ENCODE assay signal across 9 cellular contexts in genomic region chr17:66301418-66301863, GRCh38. TPM values are rescaled to one million over a fixed set of nuclear protein-coding genes. Genes with fewer than 3 reads are reported as not detected.
DNase-seq lines count a peak whose midpoint lies in the region; ATAC-seq, FAIRE-seq and TF ChIP-seq lines count a peak whose summit lies in the region.
"Had no signal": no experiment of that assay in that cellular context is flagged by ENCODE, and none has a peak within 500 bp of the region (broad histone marks: within the 10 kb centered on the region; RNA-seq: fewer than 3 reads in every experiment).

No MANE protein-coding gene starts in this region.

- H3K9me3 ChIP-seq in astrocyte (ENCODE audit: insufficient read depth, low read depth, low read length) (no peaks in the 10 kb centered on the region), right lobe of liver (no peaks in the 10 kb centered on the region)

- peaks cover 11 to 15% of the 10 kb centered on the region in 2 donors for H3K36me3 Mint-ChIP-seq in activated T-cell treated with anti-CD3 and anti-CD28 coated beads, Interleukin-2, amount 50 U/mL, for 72 hours (ENCODE audit: insufficient read depth in 2 of 2)
- H3K36me3 Mint-ChIP-seq in astrocyte (ENCODE audit: low read depth, unreplicated experiment) = peaks cover 2% of the 10 kb centered on the region
- peaks cover 5% of the 10 kb centered on the region for H3K36me3 Mint-ChIP-seq in type B pancreatic cell

- H3K4me1 ChIP-seq in astrocyte (ENCODE audit: insufficient read depth, low read length) (peaks cover 20% of the 10 kb centered on the region), right lobe of liver (peaks cover 0 to 20% (median 2%) of the 10 kb centered on the region in 4 donors)

- H3K27me3 ChIP-seq in astrocyte (ENCODE audit: insufficient read depth, low read length) = no peaks in the 10 kb centered on the region
- no peaks in the 10 kb centered on the region for H3K27me3 ChIP-seq in right lobe of liver

- H3K27ac ChIP-seq in astrocyte (ENCODE audit: low read depth, low read length) = no peak overlapping the region
- peak overlapping the region in 1 of 3 donors; percentile 61 for H3K27ac ChIP-seq in right lobe of liver
- H3K27ac ChIP-seq: foreskin keratinocyte had no signal

- peak overlapping the region; percentile 68 for H3K4me3 ChIP-seq in astrocyte (ENCODE audit: insufficient read depth, low read depth, low read length)
- H3K4me3 ChIP-seq in right lobe of liver = peak overlapping the region; percentile 79 to 88 (median 79)

- no peak for FAIRE-seq in astrocyte (lab: Jason Lieb, UNC)

- H3K36me3 ChIP-seq in astrocyte (ENCODE audit: insufficient read depth, low read length) (no peaks in the 10 kb centered on the region), right lobe of liver (no peaks in the 10 kb centered on the region)

- peak overlapping the region; percentile 87 for H3K9ac ChIP-seq in astrocyte (ENCODE audit: low read length)

- peak overlapping the region; percentile 94 for H3K27ac Mint-ChIP-seq in activated T-cell treated with anti-CD3 and anti-CD28 coated beads, Interleukin-2, amount 50 U/mL, for 72 hours
- H3K27ac Mint-ChIP-seq in astrocyte (ENCODE audit: unreplicated experiment) = no peak overlapping the region
- peak overlapping the region; percentile 70 for H3K27ac Mint-ChIP-seq in type B pancreatic cell

- H3K4me3 Mint-ChIP-seq in activated T-cell treated with anti-CD3 and anti-CD28 coated beads, Interleukin-2, amount 50 U/mL, for 72 hours = peak overlapping the region; percentile 89 to 96
- H3K4me3 Mint-ChIP-seq in astrocyte (ENCODE audit: unreplicated experiment) (peak overlapping the region; percentile 83), type B pancreatic cell (peak overlapping the region; percentile 93)

- no peak for DNase-seq in activated T-cell treated with anti-CD3 and anti-CD28 coated beads, Interleukin-2, amount 50 U/mL, for 72 hours
- DNase-seq in activated T-cell treated with anti-CD3 and anti-CD28 coated beads for 4 hours = no peak
- no peak for DNase-seq in astrocyte (ENCODE audit: low read depth)
- no peak for DNase-seq in right lobe of liver
- DNase-seq in type B pancreatic cell (ENCODE audit: extremely low spot score, unreplicated experiment) = no peak
- DNase-seq in cerebellar nuclear complex (lab: John Stamatoyannopoulos, UW) = no peak
- DNase-seq in DMS 273 (lab: John Stamatoyannopoulos, UW; ENCODE audit: unreplicated experiment) = no peak
- DNase-seq: foreskin keratinocyte had no signal

- no peak for TF ChIP-seq POLR2A in right lobe of liver (IDR thresholded peaks at IDR 0.05)

- H3K4me2 ChIP-seq in astrocyte (ENCODE audit: low read length) = peak overlapping the region; percentile 91

- H3K79me2 ChIP-seq in astrocyte (ENCODE audit: insufficient read depth, low read length) = peaks cover 43% of the 10 kb centered on the region

- peaks cover 5% of the 10 kb centered on the region for H4K20me1 ChIP-seq in astrocyte (ENCODE audit: insufficient read depth, low read length)

- intact Hi-C loops in right lobe of liver (cut with DNase I) = no loop called here

- peaks cover 39% of the 10 kb centered on the region for H3K4me1 Mint-ChIP-seq in activated T-cell treated with anti-CD3 and anti-CD28 coated beads, Interleukin-2, amount 50 U/mL, for 72 hours (ENCODE audit: low read depth)
- H3K4me1 Mint-ChIP-seq in astrocyte (ENCODE audit: low read depth, unreplicated experiment) (peaks cover 18% of the 10 kb centered on the region), type B pancreatic cell (ENCODE audit: unreplicated experiment) (peaks cover 23% of the 10 kb centered on the region)

- H2AFZ ChIP-seq in astrocyte (ENCODE audit: low read depth, low read length) = peak overlapping the region; percentile 77

- H3K9me3 Mint-ChIP-seq in activated T-cell treated with anti-CD3 and anti-CD28 coated beads, Interleukin-2, amount 50 U/mL, for 72 hours = peaks cover 0 to 2% of the 10 kb centered on the region in 2 donors
- H3K9me3 Mint-ChIP-seq in astrocyte (ENCODE audit: unreplicated experiment) = no peaks in the 10 kb centered on the region
- peaks cover under 1% of the 10 kb centered on the region for H3K9me3 Mint-ChIP-seq in type B pancreatic cell

- TF ChIP-seq CTCF in astrocyte (IDR thresholded peaks at IDR 0.05; ENCODE audit: insufficient read depth, low read depth, low read length) (no peak), right lobe of liver (IDR thresholded peaks at IDR 0.05) (no peak), type B pancreatic cell (conservative IDR thresholded peaks at IDR 0.05) (no peak)

- no peaks in the 10 kb centered on the region for H3K27me3 Mint-ChIP-seq in activated T-cell treated with anti-CD3 and anti-CD28 coated beads, Interleukin-2, amount 50 U/mL, for 72 hours (ENCODE audit: low read depth)
- H3K27me3 Mint-ChIP-seq in astrocyte (ENCODE audit: low read depth, unreplicated experiment) = no peaks in the 10 kb centered on the region
- peaks cover 51% of the 10 kb centered on the region for H3K27me3 Mint-ChIP-seq in type B pancreatic cell

- no peak for ATAC-seq in activated T-cell treated with anti-CD3 and anti-CD28 coated beads, Interleukin-2, amount 50 U/mL, for 72 hours (replicated peaks in 1 of 2)
- no peak for ATAC-seq in right lobe of liver
- no peak for ATAC-seq in HG03354 (IDR thresholded peaks at IDR 0.05; ENCODE audit: poor library complexity, severe bottlenecking, unreplicated experiment)

- WGBS in right lobe of liver (ENCODE audit: insufficient coverage, low coverage, low lambda C conversion rate, missing lambda C conversion rate) = 44% methylated on average over 12 of the region's 12 CpGs

RNA-seq across cellular contexts. Expression of gene PRKCA, which starts 1.0 kb away (rescaled TPM):
- total RNA-seq in activated T-cell treated with anti-CD3 and anti-CD28 coated beads, Interleukin-2, amount 50 U/mL, for 72 hours = 100 to 1,000 TPM; 126 to 138 TPM
- total RNA-seq in astrocyte = 43.6 and 49.9 TPM in 2 replicates
- total RNA-seq in right lobe of liver = 10 to 100 TPM; 11.7 to 23.0 (median 18.7) TPM
- 13.4 and 16.1 TPM in 2 replicates for total RNA-seq in type B pancreatic cell (ENCODE audit: low replicate concordance)
